Comparison of ENCODE assay signal across 10 cellular contexts in genomic region chr1:202283991-202284390, GRCh38. TPM values are rescaled to one million over a fixed set of nuclear protein-coding genes. Genes with fewer than 3 reads are reported as not detected.
DNase-seq lines count a peak whose midpoint lies in the region; FAIRE-seq and TF ChIP-seq lines count a peak whose summit lies in the region.
"Had no signal": no experiment of that assay in that cellular context is flagged by ENCODE, and none has a peak within 500 bp of the region (broad histone marks: within the 10 kb centered on the region; RNA-seq: fewer than 3 reads in every experiment).

No MANE protein-coding gene starts in this region.

- FAIRE-seq in urothelium cell line (lab: Jason Lieb, UNC): peak; percentile 66

- H3K4me3 ChIP-seq in fibroblast of villous mesenchyme (ENCODE audit: low read depth, low read length): no peak overlapping the region

- DNase-seq in HCEC 1CT (peak; percentile 75), SW480 (ENCODE audit: low spot score) (peak; percentile 42), fibroblast of villous mesenchyme (ENCODE audit: low read depth) (peak; percentile 72), urothelium cell line (ENCODE audit: low spot score) (peak; percentile 79), COLO668 (lab: John Stamatoyannopoulos, UW; ENCODE audit: unreplicated experiment) (no peak), head of caudate nucleus (no peak)
- no peak for DNase-seq in activated naive CD4-positive, alpha-beta T cell treated with Interleukin-2 at 50 U/mL for 16 hours
- DNase-seq: activated CD8-positive, alpha-beta memory T cell treated with anti-CD3 and anti-CD28 coated beads for 24 hours; effector CD4-positive, alpha-beta T cell; stimulated activated CD4-positive, alpha-beta T cell treated with anti-CD3 and anti-CD28 coated beads, Interleukin-12 subunit alpha, Interleukin-12 subunit beta, amount 100 ng/mL, for 4 hours had no signal

- intact Hi-C loops in head of caudate nucleus (cut with DNase I): no loop called here

- TF ChIP-seq CTCF in fibroblast of villous mesenchyme (IDR thresholded peaks at IDR 0.05; ENCODE audit: insufficient read depth, low read depth, low read length): no peak

RNA-seq across cellular contexts. Expression of gene UBE2T, which starts 57.7 kb away (rescaled TPM):
- total RNA-seq in fibroblast of villous mesenchyme: 23.5 and 35.8 TPM in 2 replicates

Comparison
In these comparisons a context has a peak if more than half of its experiments do, and no peak if none do; other contexts are left out.
1. DNase-seq: peak in HCEC 1CT (single experiment), SW480 (single experiment), fibroblast of villous mesenchyme (single experiment) and urothelium cell line (single experiment); none in COLO668 (single experiment), head of caudate nucleus (0 of 42) and activated naive CD4-positive, alpha-beta T cell treated with Interleukin-2 at 50 U/mL for 16 hours (single experiment).